In genomic region chr6:70094156-70094555, GRCh38 we compare ENCODE assay signal across 31 cellular contexts.
"Had no signal": no experiment of that assay in that cellular context is flagged by ENCODE, and none has a peak within 500 bp of the region (broad histone marks: within the 10 kb centered on the region; RNA-seq: fewer than 3 reads in every experiment).

No MANE protein-coding gene starts in this region.

- H3K36me3 ChIP-seq: SJSA1 had no signal

- H3K4me3 ChIP-seq: PC-9, SJSA1 had no signal

- ATAC-seq: Panc1, Right ventricle myocardium inferior had no signal

- FAIRE-seq: RCC 7860 had no signal

- H3K27ac ChIP-seq: KMS-11, PC-9, RWPE1, SJSA1 had no signal

- H3K27me3 ChIP-seq: SJSA1 had no signal

- H3K4me2 ChIP-seq: KMS-11, PC-9, SK-N-SH had no signal

- H3K9me3 ChIP-seq: SJSA1, SK-N-SH had no signal

- H3K4me1 ChIP-seq: SJSA1 had no signal

- H3K9ac ChIP-seq: KMS-11, SK-N-SH had no signal

- DNase-seq: Karpas-422, MM.1S, MV-4-11, NCI-H1092, NCI-H1105, NCI-H1417 treated with DMSO at 0.1 percent for 48 hours, NCI-H1436 treated with DMSO at 0.1 percent for 48 hours, NCI-H1694 treated with DMSO at 0.1 percent for 48 hours, NCI-H1930, NCI-H2029 treated with DMSO at 0.1 percent for 48 hours, NCI-H2081 treated with DMSO at 0.1 percent for 48 hours, NCI-H2107, NCI-H2171, NCI-H226, NCI-H446 treated with DMSO at 0.1 percent for 48 hours, NCI-H510A, NCI-H526, NCI-H69, NCI-H748 treated with DMSO at 0.1 percent for 48 hours, NCI-H82, PC-9, SHP77, SIG-M5, SK-N-SH, SW 1271 had no signal

- H2AFZ ChIP-seq: PC-9 had no signal
